8 cellular contexts compared by ENCODE assay signal in the genomic region with DNA sequence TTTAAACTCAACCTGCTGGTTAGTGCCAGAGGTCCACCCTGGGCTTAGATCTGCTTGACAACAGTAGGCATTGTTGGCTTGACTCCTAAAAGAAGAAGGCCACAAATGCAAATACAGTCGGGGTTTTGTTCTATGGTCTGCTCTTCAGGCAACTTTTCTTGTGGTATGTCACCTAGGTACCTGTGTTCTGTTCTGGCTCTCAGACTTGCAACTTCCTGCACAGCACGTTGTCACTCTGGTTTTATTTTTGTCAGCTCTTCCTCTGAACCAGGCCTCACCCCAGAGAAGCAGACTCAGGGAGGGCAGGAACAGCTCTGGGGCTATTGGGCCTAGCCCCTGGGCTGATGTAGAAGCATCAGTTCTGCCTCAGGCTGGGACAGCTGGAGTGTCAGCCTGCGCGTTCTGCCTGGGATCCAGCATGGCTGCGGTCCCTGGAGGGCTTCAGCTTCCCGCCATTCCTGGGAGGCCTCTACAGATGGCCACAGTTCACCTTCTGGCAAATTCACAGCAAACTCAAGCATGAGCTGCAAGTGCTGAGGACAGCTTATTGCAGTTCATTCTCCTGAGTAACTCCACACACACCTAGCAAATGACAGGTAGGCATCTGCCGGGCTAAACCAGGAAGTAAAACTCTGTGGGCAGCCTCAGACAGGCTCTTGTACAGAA. TPM values are rescaled to one million over a fixed set of nuclear protein-coding genes. Genes with fewer than 3 reads are reported as not detected.
DNase-seq lines count a peak whose midpoint lies in the region; ATAC-seq and TF ChIP-seq lines count a peak whose summit lies in the region.

No MANE protein-coding gene starts in this region.

- H3K4me3 ChIP-seq in HL-60 (replicated peaks; ENCODE audit: insufficient read depth, low read length), result no peak overlapping the region
- peak overlapping the region; percentile 20 for H3K4me3 ChIP-seq in naive thymus-derived CD4-positive, alpha-beta T cell (ENCODE audit: low read length)

- peak; percentile 69 for DNase-seq in G401 (ENCODE audit: low spot score)
- no peak for DNase-seq in HL-60 (ENCODE audit: low read depth in 1 of 2, low spot score in 1 of 2)
- DNase-seq in activated naive CD4-positive, alpha-beta T cell treated with anti-CD3 and anti-CD28 coated beads, Interleukin-2, amount 10 ng/mL, durations not matched to agents 7 days and 5 days, result peak; percentile 71
- DNase-seq in naive thymus-derived CD4-positive, alpha-beta T cell, result peak in 7 of 9 donors; percentile 71 to 85 (median 81)
- no peak for DNase-seq in HFFc6
- no peak for DNase-seq in T1000 (lab: John Stamatoyannopoulos, UW)
- DNase-seq in NCI-H2107 (lab: John Stamatoyannopoulos, UW), result no peak

- POLR2A ChIA-PET in naive thymus-derived CD4-positive, alpha-beta T cell (lab: Charles Lee), result interaction anchor here (0.6 to 6.7 kb wide), 17 partner anchors 9 to 298 kb away, joined by 3 to 76 read pairs (median 7); partner anchors contain the start of gene PDCD4

- no peaks in the 10 kb centered on the region for H3K27me3 Mint-ChIP-seq in activated naive CD4-positive, alpha-beta T cell treated with anti-CD3 and anti-CD28 coated beads, Interleukin-2, amount 10 ng/mL, durations not matched to agents 7 days and 5 days
- H3K27me3 Mint-ChIP-seq in naive thymus-derived CD4-positive, alpha-beta T cell, result no peaks in the 10 kb centered on the region
- H3K27me3 Mint-ChIP-seq in HFFc6 (ENCODE audit: insufficient read depth), result no peaks in the 10 kb centered on the region; the same call in 1 of the 2 replicates

- ATAC-seq in GM21360 (IDR thresholded peaks at IDR 0.05; ENCODE audit: unreplicated experiment), result peak; percentile 32
- peak; percentile 77 for ATAC-seq in naive thymus-derived CD4-positive, alpha-beta T cell

- in situ Hi-C loops in G401 (cut with HindIII; ENCODE audit: low sequenced_read_pairs), result no loop called here

- intact Hi-C loops in naive thymus-derived CD4-positive, alpha-beta T cell (cut with micrococcal nuclease), result loop anchor here (1.0 to 10.0 kb wide), 10 partner anchors 8 to 936 kb away; partner anchors contain the start of genes ADD3 (in 1 of the 2), DUSP5 (in 1 of the 2), PDCD4 (in 1 of the 2) and XPNPEP1 (in 1 of the 2)

- H3K27ac ChIP-seq in HL-60 (replicated peaks), result peak overlapping the region; percentile 86
- H3K27ac ChIP-seq in naive thymus-derived CD4-positive, alpha-beta T cell (ENCODE audit: low read depth, low read length), result peak overlapping the region; percentile 83

- TF ChIP-seq CTCF in HL-60 (IDR thresholded peaks at IDR 0.05; ENCODE audit: insufficient read depth, low read length) (no peak), HFFc6 (IDR thresholded peaks at IDR 0.05) (no peak)

- no peaks in the 10 kb centered on the region for H3K9me3 ChIP-seq in naive thymus-derived CD4-positive, alpha-beta T cell (ENCODE audit: control insufficient read depth in 2 of 3, low read length in 3 of 3)

- H3K9me3 Mint-ChIP-seq in activated naive CD4-positive, alpha-beta T cell treated with anti-CD3 and anti-CD28 coated beads, Interleukin-2, amount 10 ng/mL, durations not matched to agents 7 days and 5 days, result peaks cover 4% of the 10 kb centered on the region
- H3K9me3 Mint-ChIP-seq in naive thymus-derived CD4-positive, alpha-beta T cell, result peaks cover 0 to 5% (median 0%) of the 10 kb centered on the region in 11 donors
- no peaks in the 10 kb centered on the region for H3K9me3 Mint-ChIP-seq in HFFc6

- H3K36me3 Mint-ChIP-seq in activated naive CD4-positive, alpha-beta T cell treated with anti-CD3 and anti-CD28 coated beads, Interleukin-2, amount 10 ng/mL, durations not matched to agents 7 days and 5 days, result peaks cover 8% of the 10 kb centered on the region
- peaks cover 0 to 25% (median 0%) of the 10 kb centered on the region in 5 donors for H3K36me3 Mint-ChIP-seq in naive thymus-derived CD4-positive, alpha-beta T cell
- H3K36me3 Mint-ChIP-seq in HFFc6 (ENCODE audit: low read depth), result no peaks in the 10 kb centered on the region

- H3K4me1 ChIP-seq in naive thymus-derived CD4-positive, alpha-beta T cell (ENCODE audit: control insufficient read depth in 2 of 2, insufficient read depth in 2 of 2, low read length in 2 of 2), result peaks cover 85 to 88% of the 10 kb centered on the region in 2 donors

- peak overlapping the region; percentile 2 for H3K4me3 Mint-ChIP-seq in activated naive CD4-positive, alpha-beta T cell treated with anti-CD3 and anti-CD28 coated beads, Interleukin-2, amount 10 ng/mL, durations not matched to agents 7 days and 5 days
- peak overlapping the region; percentile 47 to 79 (median 68) for H3K4me3 Mint-ChIP-seq in naive thymus-derived CD4-positive, alpha-beta T cell
- H3K4me3 Mint-ChIP-seq in HFFc6, result no peak overlapping the region

- H3K4me1 Mint-ChIP-seq in activated naive CD4-positive, alpha-beta T cell treated with anti-CD3 and anti-CD28 coated beads, Interleukin-2, amount 10 ng/mL, durations not matched to agents 7 days and 5 days, result peaks cover 91% of the 10 kb centered on the region
- H3K4me1 Mint-ChIP-seq in naive thymus-derived CD4-positive, alpha-beta T cell, result peaks cover 68 to 92% (median 88%) of the 10 kb centered on the region in 7 donors
- H3K4me1 Mint-ChIP-seq in HFFc6 (ENCODE audit: low read depth), result peaks cover 47% of the 10 kb centered on the region

- CTCF ChIA-PET in activated naive CD4-positive, alpha-beta T cell treated with anti-CD3 and anti-CD28 coated beads, Interleukin-2, amount 10 ng/mL, durations not matched to agents 7 days and 5 days (lab: Charles Lee), result interaction anchor here (0.6 to 1.7 kb wide), 7 partner anchors 12 to 86 kb away, joined by 3 to 7 read pairs (median 3); no protein-coding TSS in a partner anchor
- CTCF ChIA-PET in naive thymus-derived CD4-positive, alpha-beta T cell (lab: Charles Lee), result interaction anchor here (0.9 to 4.7 kb wide), 4 partner anchors 10 to 58 kb away, joined by 3 to 22 read pairs (median 4); partner anchors contain the start of gene PDCD4

- H3K27me3 ChIP-seq in HL-60 (ENCODE audit: insufficient read depth, poor library complexity, severe bottlenecking), result no peaks in the 10 kb centered on the region
- H3K27me3 ChIP-seq in naive thymus-derived CD4-positive, alpha-beta T cell (ENCODE audit: control insufficient read depth in 2 of 2, insufficient read depth in 2 of 2, low read length in 2 of 2), result no peaks in the 10 kb centered on the region

- no peaks in the 10 kb centered on the region for H3K36me3 ChIP-seq in naive thymus-derived CD4-positive, alpha-beta T cell (ENCODE audit: control insufficient read depth in 2 of 3, insufficient read depth in 3 of 3, low read length in 3 of 3)

- peak overlapping the region; percentile 95 for H3K27ac Mint-ChIP-seq in activated naive CD4-positive, alpha-beta T cell treated with anti-CD3 and anti-CD28 coated beads, Interleukin-2, amount 10 ng/mL, durations not matched to agents 7 days and 5 days
- H3K27ac Mint-ChIP-seq in naive thymus-derived CD4-positive, alpha-beta T cell, result peak overlapping the region; percentile 94 to 100 (median 97)
- H3K27ac Mint-ChIP-seq in HFFc6, result no peak overlapping the region; the same call in 1 of the 2 replicates

RNA-seq across cellular contexts. Expression of gene PDCD4, which starts 11.0 kb away (rescaled TPM):
- total RNA-seq in G401 (2014; rRNA removed; shearing (Covaris generic)), result 10.8 and 43.0 TPM in 2 replicates
- 100 to 1,000 TPM in 4 of 5 experiments, 10 to 100 TPM in 1; 93.7 to 283 (median 223) TPM for total RNA-seq in naive thymus-derived CD4-positive, alpha-beta T cell
- polyA plus RNA-seq in naive thymus-derived CD4-positive, alpha-beta T cell, result 100 to 1,000 TPM; 253 to 295 TPM
- total RNA-seq in HFFc6 (2021; fragmentation: NEBNext Ultra II Directional; extraction: Animal tissue kit (Norgen Biotek cat#: 25700)), result 10 to 100 TPM; 56.0 to 85.6 (median 72.8) TPM

RNA-seq across cellular contexts. Expression of gene BBIP1, which starts 58.3 kb away (rescaled TPM):
- total RNA-seq in G401 (2014; rRNA removed; shearing (Covaris generic)), result 18.7 and 20.5 TPM in 2 replicates
- total RNA-seq in naive thymus-derived CD4-positive, alpha-beta T cell, result 10 to 100 TPM; 22.2 to 64.2 (median 44.6) TPM
- 10 to 100 TPM; 31.5 to 32.5 TPM for polyA plus RNA-seq in naive thymus-derived CD4-positive, alpha-beta T cell
- total RNA-seq in HFFc6 (2021; fragmentation: NEBNext Ultra II Directional; extraction: Animal tissue kit (Norgen Biotek cat#: 25700)), result 10 to 100 TPM; 28.5 to 36.1 (median 31.2) TPM

RNA-seq across cellular contexts. Expression of gene SHOC2, which starts 58.7 kb away (rescaled TPM):
- total RNA-seq in G401 (2014; rRNA removed; shearing (Covaris generic)), result 9.4 and 14.2 TPM in 2 replicates
- total RNA-seq in naive thymus-derived CD4-positive, alpha-beta T cell, result 10 to 100 TPM; 48.2 to 71.7 (median 60.6) TPM
- polyA plus RNA-seq in naive thymus-derived CD4-positive, alpha-beta T cell, result 10 to 100 TPM; 51.6 to 60.2 TPM
- 10 to 100 TPM; 48.9 to 61.1 (median 56.6) TPM for total RNA-seq in HFFc6 (2021; fragmentation: NEBNext Ultra II Directional; extraction: Animal tissue kit (Norgen Biotek cat#: 25700))

Comparison
In these comparisons a context has a peak if more than half of its experiments do, and no peak if none do; other contexts are left out.
1. DNase-seq: peak in G401 (single experiment), activated naive CD4-positive, alpha-beta T cell treated with anti-CD3 and anti-CD28 coated beads, Interleukin-2, amount 10 ng/mL, durations not matched to agents 7 days and 5 days (single experiment) and naive thymus-derived CD4-positive, alpha-beta T cell (7 of 9); none in HL-60 (0 of 2), HFFc6 (single experiment), T1000 (single experiment) and NCI-H2107 (single experiment).